Comparison of ENCODE assay signal across 33 cellular contexts in genomic region chr13:22563272-22563671, GRCh38.
"Had no signal": no experiment of that assay in that cellular context is flagged by ENCODE, and none has a peak within 500 bp of the region (broad histone marks: within the 10 kb centered on the region; RNA-seq: fewer than 3 reads in every experiment).

No MANE protein-coding gene starts in this region.

- H3K27ac ChIP-seq: ascending aorta, cardiac muscle cell, WERI-Rb-1 had no signal

- H3K36me3 ChIP-seq: ascending aorta, cardiac muscle cell, WERI-Rb-1 had no signal

- FAIRE-seq: bronchial epithelial cell, TTC549 had no signal

- ATAC-seq: activated CD4-positive, alpha-beta T cell treated with anti-CD3 and anti-CD28 coated beads for 36 hours; activated CD4-positive, CD25-positive, alpha-beta regulatory T cell treated with anti-CD3 and anti-CD28 coated beads, Interleukin-2, amount 50 U/mL, for 24 hours; activated CD8-positive, alpha-beta memory T cell treated with anti-CD3 and anti-CD28 coated beads, Interleukin-2, amount 10 ng/mL, durations not matched to agents 7 days and 5 days; activated CD8-positive, alpha-beta T cell treated with anti-CD3 and anti-CD28 coated beads, Interleukin-2, amount 10 ng/mL, durations not matched to agents 7 days and 5 days; activated naive CD8-positive, alpha-beta T cell treated with anti-CD3 and anti-CD28 coated beads, Interleukin-2, amount 50 U/mL, for 24 hours; WTC11 had no signal

- H3K4me1 ChIP-seq: ascending aorta had no signal

- DNase-seq: activated CD4-positive, alpha-beta memory T cell treated with anti-CD3 and anti-CD28 coated beads, Interleukin-2, amount 10 ng/mL, durations not matched to agents 7 days and 5 days; activated CD4-positive, alpha-beta T cell treated with anti-CD3 and anti-CD28 coated beads for 1 hour; activated CD4-positive, alpha-beta T cell treated with anti-CD3 and anti-CD28 coated beads for 36 hours; activated CD4-positive, alpha-beta T cell treated with anti-CD3 and anti-CD28 coated beads for 48 hours; activated CD4-positive, alpha-beta T cell treated with anti-CD3 and anti-CD28 coated beads, Interleukin-2, amount 10 ng/mL, durations not matched to agents 7 days and 5 days; activated CD4-positive, alpha-beta T cell treated with anti-CD3 and anti-CD28 coated beads, Interleukin-2, amount 50 U/mL, for 48 hours; activated CD4-positive, CD25-positive, alpha-beta regulatory T cell; activated CD8-positive, alpha-beta memory T cell treated with anti-CD3 and anti-CD28 coated beads for 24 hours; activated CD8-positive, alpha-beta memory T cell treated with anti-CD3 and anti-CD28 coated beads, Interleukin-2, amount 10 ng/mL, durations not matched to agents 7 days and 5 days; activated CD8-positive, alpha-beta memory T cell treated with anti-CD3 and anti-CD28 coated beads, Interleukin-2, amount 50 U/mL, for 48 hours; activated CD8-positive, alpha-beta T cell treated with anti-CD3 and anti-CD28 coated beads, Interleukin-2, amount 10 ng/mL, durations not matched to agents 7 days and 5 days; activated effector memory CD4-positive, alpha-beta T cell treated with Interleukin-2 at 50 U/mL for 16 hours; activated gamma-delta T cell; activated naive CD4-positive, alpha-beta T cell treated with anti-CD3 and anti-CD28 coated beads, Interleukin-2, amount 10 ng/mL, durations not matched to agents 7 days and 5 days; activated naive CD4-positive, alpha-beta T cell treated with Interleukin-2 at 50 U/mL for 16 hours; activated naive CD8-positive, alpha-beta T cell treated with anti-CD3 and anti-CD28 coated beads, Interleukin-2, amount 10 ng/mL, durations not matched to agents 7 days and 5 days; activated naive CD8-positive, alpha-beta T cell treated with anti-CD3 and anti-CD28 coated beads, Interleukin-2, amount 50 U/mL, for 24 hours; activated T-cell treated with anti-CD3 and anti-CD28 coated beads, Interleukin-2, amount 50 U/mL, for 24 hours; activated T-cell treated with anti-CD3 and anti-CD28 coated beads, Interleukin-2, amount 50 U/mL, for 48 hours; amygdala; anterior cingulate cortex; caudate nucleus; cerebellar nuclear complex; T-helper 1 cell; T-helper 2 cell; T-helper 9 cell; WERI-Rb-1 had no signal

- H3K4me3 ChIP-seq: ascending aorta, cardiac muscle cell had no signal

- H3K9me3 ChIP-seq: ascending aorta had no signal

- H3K27me3 ChIP-seq: ascending aorta, cardiac muscle cell had no signal
